Comparison of ENCODE assay signal across 13 cellular contexts in the genomic region with DNA sequence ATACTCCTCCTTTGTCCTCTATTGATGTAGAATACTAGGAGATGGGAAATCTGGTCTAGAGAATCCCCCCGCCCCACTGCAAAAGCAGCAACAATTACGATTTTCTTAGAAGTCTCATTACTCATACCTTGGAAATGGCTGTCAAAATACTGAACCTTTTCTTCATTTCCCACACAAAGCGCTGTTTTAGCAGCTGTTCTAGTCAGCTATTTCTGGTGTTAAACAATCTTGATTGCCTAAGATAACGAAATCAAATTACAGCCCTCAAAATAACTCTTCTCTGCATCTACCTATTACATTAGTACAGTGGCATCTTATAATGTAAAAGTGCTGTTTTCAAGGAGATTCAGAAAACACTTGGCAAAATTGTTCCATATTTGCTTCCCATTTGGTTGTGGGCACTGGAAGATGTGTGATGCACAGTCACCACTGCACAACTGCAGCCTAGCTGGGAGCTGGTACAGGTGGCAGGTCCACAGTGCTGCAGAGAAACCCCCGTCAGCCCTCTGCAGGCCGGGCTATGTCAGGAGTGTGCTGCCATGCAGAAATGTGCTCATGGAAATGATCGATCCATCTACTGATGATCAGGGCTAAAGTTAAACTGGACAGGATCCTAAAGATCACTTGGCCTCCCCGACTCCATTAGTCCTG. TPM values are rescaled to one million over a fixed set of nuclear protein-coding genes. Genes with fewer than 3 reads are reported as not detected.
"Had no signal": no experiment of that assay in that cellular context is flagged by ENCODE, and none has a peak within 500 bp of the region (broad histone marks: within the 10 kb centered on the region; RNA-seq: fewer than 3 reads in every experiment).

No MANE protein-coding gene starts in this region.

- H3K9me3 ChIP-seq: right atrium auricular region had no signal

- H3K36me3 ChIP-seq: right atrium auricular region had no signal

- H3K4me3 Mint-ChIP-seq: activated CD4-positive, alpha-beta T cell treated with anti-CD3 and anti-CD28 coated beads, Interleukin-2, amount 10 ng/mL, durations not matched to agents 24 days and 14 days; activated T-helper 1 cell treated with anti-CD3 and anti-CD28 coated beads, Interleukin-12 subunit alpha, Interleukin-12 subunit beta, Interleukin-2, Interleukin-4 antibody, amounts not matched to agents 30 ng/mL and 10 ng/mL and 1 ng/mL, durations not matched to agents 14 hours and 24 hours and 36 hours; effector memory CD8-positive, alpha-beta T cell; stimulated activated effector memory CD8-positive, alpha-beta T cell treated with anti-CD3 and anti-CD28 coated beads, Interleukin-12 subunit alpha, Interleukin-12 subunit beta, amount 100 ng/mL, for 72 hours; type B pancreatic cell had no signal

- H3K4me3 ChIP-seq: hepatocyte, right atrium auricular region had no signal

- H3K4me1 Mint-ChIP-seq: activated CD4-positive, alpha-beta T cell treated with anti-CD3 and anti-CD28 coated beads, Interleukin-2, amount 10 ng/mL, durations not matched to agents 24 days and 14 days; stimulated activated effector memory CD8-positive, alpha-beta T cell treated with anti-CD3 and anti-CD28 coated beads, Interleukin-12 subunit alpha, Interleukin-12 subunit beta, amount 100 ng/mL, for 72 hours had no signal

- H3K36me3 Mint-ChIP-seq: stimulated activated effector memory CD8-positive, alpha-beta T cell treated with anti-CD3 and anti-CD28 coated beads, Interleukin-12 subunit alpha, Interleukin-12 subunit beta, amount 100 ng/mL, for 72 hours had no signal

- H2AFZ ChIP-seq: hepatocyte had no signal

- ATAC-seq: effector memory CD8-positive, alpha-beta T cell; stimulated activated effector memory CD8-positive, alpha-beta T cell treated with anti-CD3 and anti-CD28 coated beads, Interleukin-12 subunit alpha, Interleukin-12 subunit beta, amount 100 ng/mL, for 72 hours had no signal

- H3K27me3 Mint-ChIP-seq: type B pancreatic cell had no signal

- H3K27ac Mint-ChIP-seq: activated CD4-positive, alpha-beta T cell treated with anti-CD3 and anti-CD28 coated beads, Interleukin-2, amount 10 ng/mL, durations not matched to agents 24 days and 14 days; activated T-helper 1 cell treated with anti-CD3 and anti-CD28 coated beads, Interleukin-12 subunit alpha, Interleukin-12 subunit beta, Interleukin-2, Interleukin-4 antibody, amounts not matched to agents 30 ng/mL and 10 ng/mL and 1 ng/mL, durations not matched to agents 14 hours and 24 hours and 36 hours; effector memory CD8-positive, alpha-beta T cell; stimulated activated effector memory CD8-positive, alpha-beta T cell treated with anti-CD3 and anti-CD28 coated beads, Interleukin-12 subunit alpha, Interleukin-12 subunit beta, amount 100 ng/mL, for 72 hours; type B pancreatic cell had no signal

- H3K27me3 ChIP-seq: hepatocyte, right atrium auricular region had no signal

- H3K27ac ChIP-seq: hepatocyte, right atrium auricular region had no signal

- H3K9me3 Mint-ChIP-seq: activated CD4-positive, alpha-beta T cell treated with anti-CD3 and anti-CD28 coated beads, Interleukin-2, amount 10 ng/mL, durations not matched to agents 24 days and 14 days; activated T-helper 1 cell treated with anti-CD3 and anti-CD28 coated beads, Interleukin-12 subunit alpha, Interleukin-12 subunit beta, Interleukin-2, Interleukin-4 antibody, amounts not matched to agents 30 ng/mL and 10 ng/mL and 1 ng/mL, durations not matched to agents 14 hours and 24 hours and 36 hours; effector memory CD8-positive, alpha-beta T cell; stimulated activated effector memory CD8-positive, alpha-beta T cell treated with anti-CD3 and anti-CD28 coated beads, Interleukin-12 subunit alpha, Interleukin-12 subunit beta, amount 100 ng/mL, for 72 hours; type B pancreatic cell had no signal

- DNase-seq: activated CD4-positive, alpha-beta T cell treated with anti-CD3 and anti-CD28 coated beads, Interleukin-2, amount 10 ng/mL, durations not matched to agents 24 days and 14 days; activated naive CD4-positive, alpha-beta T cell; cortex of kidney; effector memory CD8-positive, alpha-beta T cell; erythroblast; kidney glomerular epithelial cell; small intestine; substantia nigra had no signal

- H3K4me2 ChIP-seq: hepatocyte had no signal

RNA-seq across cellular contexts. Expression of a gene that starts 50.4 kb away (rescaled TPM):
- total RNA-seq: activated CD4-positive, alpha-beta T cell treated with anti-CD3 and anti-CD28 coated beads, Interleukin-2, amount 10 ng/mL, durations not matched to agents 24 days and 14 days; activated T-helper 1 cell treated with anti-CD3 and anti-CD28 coated beads, Interleukin-12 subunit alpha, Interleukin-12 subunit beta, Interleukin-2, Interleukin-4 antibody, amounts not matched to agents 30 ng/mL and 10 ng/mL and 1 ng/mL, durations not matched to agents 14 hours and 24 hours and 36 hours had no signal
